Comparison of ENCODE assay signal across 10 cellular contexts in genomic region chr5:115461506-115462290, GRCh38.
DNase-seq lines count a peak whose midpoint lies in the region; ATAC-seq and TF ChIP-seq lines count a peak whose summit lies in the region.
"Had no signal": no experiment of that assay in that cellular context is flagged by ENCODE, and none has a peak within 500 bp of the region (broad histone marks: within the 10 kb centered on the region; RNA-seq: fewer than 3 reads in every experiment).

No MANE protein-coding gene starts in this region.

- ATAC-seq in GM19043 (IDR thresholded peaks at IDR 0.05; ENCODE audit: low read depth, unreplicated experiment), result peak; percentile 38

- POLR2A ChIA-PET in GM10248 (lab: Yijun Ruan, JAX), result no interaction called here

- TF ChIP-seq CTCF in GM10266 (IDR thresholded peaks at IDR 0.05; ENCODE audit: control insufficient read depth, insufficient read depth, low read depth, missing control alignments) (no peak), GM10248 (IDR thresholded peaks at IDR 0.05; ENCODE audit: control extremely low read depth, extremely low read depth, low read depth, missing control alignments) (no peak)

- H3K9me3 ChIP-seq in MG63, result peaks cover 11% of the 10 kb centered on the region
- H3K9me3 ChIP-seq: adrenal gland had no signal

- CTCF ChIA-PET in GM10248 (lab: Yijun Ruan, JAX), result interaction anchor here (0.9 to 2.8 kb wide), 4 partner anchors 10 to 152 kb away, joined by 3 to 8 read pairs (median 6); no protein-coding TSS in a partner anchor

- no peaks in the 10 kb centered on the region for H3K27me3 ChIP-seq in MG63
- H3K27me3 ChIP-seq: adrenal gland had no signal

- no peak overlapping the region for H3K4me3 ChIP-seq in MG63
- H3K4me3 ChIP-seq: adrenal gland had no signal

- H3K27ac ChIP-seq in epithelial cell of prostate, result peak overlapping the region; percentile 92

- no peaks in the 10 kb centered on the region for H3K36me3 ChIP-seq in MG63
- H3K36me3 ChIP-seq: adrenal gland had no signal

- peak; percentile 94 for DNase-seq in A172 (ENCODE audit: low spot score)
- DNase-seq in MG63, result peak; percentile 77
- DNase-seq in epithelial cell of prostate (ENCODE audit: low read depth, low spot score), result peak; percentile 84
- no peak for DNase-seq in NCI-H2107 treated with DMSO at 0.1 percent for 48 hours (lab: John Stamatoyannopoulos, UW; ENCODE audit: unreplicated experiment)
- no peak for DNase-seq in NCI-H2227 treated with DMSO at 0.1 percent for 48 hours (lab: John Stamatoyannopoulos, UW)
- DNase-seq in GM10266 (ENCODE audit: extremely low spot score), result no peak
- DNase-seq in GM10248 (ENCODE audit: extremely low spot score), result no peak
- DNase-seq: adrenal gland, NCI-H1048 had no signal

Comparison
In these comparisons a context has a peak if more than half of its experiments do, and no peak if none do; other contexts are left out.
1. DNase-seq: peak in A172 (single experiment), MG63 (single experiment) and epithelial cell of prostate (single experiment); none in NCI-H2107 treated with DMSO at 0.1 percent for 48 hours (single experiment), NCI-H2227 treated with DMSO at 0.1 percent for 48 hours (single experiment), GM10266 (single experiment) and GM10248 (single experiment).